ENCODE assay signal across 9 cellular contexts in the genomic region with DNA sequence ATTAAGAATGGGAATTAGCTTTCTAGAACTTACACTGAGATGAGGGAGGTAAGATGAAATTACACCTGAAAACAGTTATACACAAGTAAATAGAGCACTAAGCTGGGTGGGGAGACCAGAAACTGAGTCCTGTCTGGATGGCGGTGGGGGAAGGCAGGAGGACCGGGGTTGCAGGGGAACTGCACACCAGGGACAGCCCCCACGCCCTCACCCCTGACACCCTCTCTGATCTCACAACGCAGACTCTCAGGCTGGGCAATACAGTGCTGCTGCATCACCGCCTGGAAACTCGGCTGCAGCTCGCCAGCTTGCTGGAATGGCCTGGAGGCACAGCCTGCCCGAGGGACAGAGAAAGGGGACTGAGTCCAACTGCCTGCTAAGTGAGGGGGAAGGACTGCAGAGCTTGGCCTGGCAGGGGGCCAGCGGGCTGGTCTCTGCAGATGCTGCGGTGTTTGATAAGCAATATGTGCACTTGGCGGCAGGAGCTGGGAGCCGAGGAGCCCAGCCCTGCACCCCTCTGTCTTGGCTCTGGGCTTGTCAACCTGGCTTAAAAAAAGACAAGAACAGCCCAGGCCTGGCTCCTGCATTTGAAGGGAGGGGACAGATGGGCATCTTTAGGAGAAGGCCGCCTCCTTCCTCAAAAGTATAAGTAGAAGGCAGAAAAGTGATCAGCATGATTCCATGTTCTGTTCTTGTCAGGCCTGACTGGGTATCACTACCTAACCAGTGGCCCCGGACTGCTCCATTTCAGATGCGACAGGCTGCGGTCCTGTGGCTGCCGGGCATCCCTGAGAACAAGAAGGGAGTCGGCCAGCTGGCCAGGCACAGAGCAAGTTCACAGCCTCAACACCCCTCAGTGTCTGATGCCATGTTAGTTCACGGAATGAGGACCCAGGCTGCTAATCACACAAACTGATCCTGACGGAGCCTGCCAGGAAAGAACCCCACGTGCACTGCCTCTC. TPM values are rescaled to one million over a fixed set of nuclear protein-coding genes. Genes with fewer than 3 reads are reported as not detected.
DNase-seq lines count a peak whose midpoint lies in the region; TF ChIP-seq lines count a peak whose summit lies in the region.
"Had no signal": no experiment of that assay in that cellular context is flagged by ENCODE, and none has a peak within 500 bp of the region (broad histone marks: within the 10 kb centered on the region; RNA-seq: fewer than 3 reads in every experiment).

No MANE protein-coding gene starts in this region.

- POLR2A ChIA-PET in MCF 10A (lab: Yijun Ruan, JAX) = interaction anchor here (0.5 to 0.7 kb wide), 2 partner anchors 149 to 318 kb away, joined by 3 read pairs; no protein-coding TSS in a partner anchor

- BruUV-seq in MCF 10A (replicated peaks; lab: Mats Ljungman, UMichigan) = no TSS peak

- H3K9me3 Mint-ChIP-seq in mesothelial cell of epicardium = no peaks in the 10 kb centered on the region
- no peaks in the 10 kb centered on the region for H3K9me3 Mint-ChIP-seq in MCF 10A (ENCODE audit: unreplicated experiment)

- TF ChIP-seq CTCF in cardiac fibroblast (IDR thresholded peaks at IDR 0.05; ENCODE audit: low read depth, low read length) (no peak), mesothelial cell of epicardium (IDR thresholded peaks at IDR 0.05; ENCODE audit: unreplicated experiment) (no peak), MCF 10A (IDR thresholded peaks at IDR 0.05; ENCODE audit: unreplicated experiment) (no peak)

- intact Hi-C loops in MCF 10A (cut with micrococcal nuclease) = no loop called here

- CTCF ChIA-PET in MCF 10A (lab: Yijun Ruan, JAX) = interaction anchor here (0.6 to 8.5 kb wide), 6 partner anchors 11 to 259 kb away, joined by 3 to 72 read pairs (median 3); no protein-coding TSS in a partner anchor

- H3K4me3 ChIP-seq in cardiac fibroblast (replicated peaks in 1 of 2; ENCODE audit: low read depth in 2 of 2, low read length in 2 of 2) = no peak overlapping the region

- DNase-seq in Ammon's horn (ENCODE audit: low spot score) = peak; percentile 86
- DNase-seq in NCI-H2081 treated with DMSO at 0.1 percent for 48 hours (lab: John Stamatoyannopoulos, UW) = peak; percentile 20
- DNase-seq in cardiac fibroblast (ENCODE audit: low read depth in 2 of 2) = peak; percentile 10 to 84
- DNase-seq in mesothelial cell of epicardium (ENCODE audit: low spot score in 2 of 2, unreplicated experiment in 2 of 2) = peak; percentile 58 to 74
- DNase-seq in MCF 10A (ENCODE audit: unreplicated experiment) = no peak
- DNase-seq in T-helper 1 cell = no peak
- no peak for DNase-seq in activated CD4-positive, alpha-beta T cell treated with anti-CD3 and anti-CD28 coated beads, Interleukin-2, amount 50 U/mL, for 48 hours
- DNase-seq in epidermal melanocyte (ENCODE audit: insufficient read length, low spot score) = no peak

- no peaks in the 10 kb centered on the region for H3K27me3 Mint-ChIP-seq in mesothelial cell of epicardium (ENCODE audit: low read depth)
- H3K27me3 Mint-ChIP-seq in MCF 10A (ENCODE audit: insufficient read depth, unreplicated experiment) = no peaks in the 10 kb centered on the region

- peak overlapping the region; percentile 57 for H3K27ac Mint-ChIP-seq in mesothelial cell of epicardium
- H3K27ac Mint-ChIP-seq in MCF 10A (ENCODE audit: low read depth, unreplicated experiment) = no peak overlapping the region

- H3K4me3 Mint-ChIP-seq in mesothelial cell of epicardium (no peak overlapping the region), MCF 10A (ENCODE audit: unreplicated experiment) (no peak overlapping the region)

- peaks cover 20% of the 10 kb centered on the region for H3K4me1 Mint-ChIP-seq in mesothelial cell of epicardium
- no peaks in the 10 kb centered on the region for H3K4me1 Mint-ChIP-seq in MCF 10A (ENCODE audit: insufficient read depth, unreplicated experiment)

- H3K36me3 Mint-ChIP-seq in mesothelial cell of epicardium = peaks cover 2% of the 10 kb centered on the region
- peaks cover 10% of the 10 kb centered on the region for H3K36me3 Mint-ChIP-seq in MCF 10A (ENCODE audit: insufficient read depth, unreplicated experiment)

RNA-seq across cellular contexts. Expression of gene SPHK1, which starts 30.2 kb away (rescaled TPM):
- total RNA-seq in mesothelial cell of epicardium (1.7 to 2.0 TPM (median 1.9 TPM) in 3 replicates), MCF 10A (2022) (7.1 and 12.6 TPM in 2 replicates)

RNA-seq across cellular contexts. Expression of gene UBE2O, which starts 38.3 kb away (rescaled TPM):
- total RNA-seq in mesothelial cell of epicardium (42.7 to 46.3 TPM (median 44.3 TPM) in 3 replicates), MCF 10A (2022) (16.2 and 19.5 TPM in 2 replicates)

RNA-seq across cellular contexts. Expression of gene AANAT, which starts 52.8 kb away (rescaled TPM):
- total RNA-seq in mesothelial cell of epicardium (0.22 to 0.40 TPM in 2 of 3 replicates, not detected in the other), MCF 10A (2022) (not detected in 2 replicates)
- total RNA-seq: T-helper 1 cell treated with Interleukin-12 subunit alpha and Interleukin-12 subunit beta and Interleukin-4 antibody, amounts not matched to agents 30 ng/mL and 1 ng/mL, for 36 hours had no signal

Comparison
In these comparisons a context has a peak if more than half of its experiments do, and no peak if none do; other contexts are left out.
1. DNase-seq: peak in Ammon's horn (single experiment), NCI-H2081 treated with DMSO at 0.1 percent for 48 hours (single experiment), cardiac fibroblast (2 of 2) and mesothelial cell of epicardium (2 of 2); none in MCF 10A (single experiment), T-helper 1 cell (0 of 5), activated CD4-positive, alpha-beta T cell treated with anti-CD3 and anti-CD28 coated beads, Interleukin-2, amount 50 U/mL, for 48 hours (0 of 2) and epidermal melanocyte (single experiment).